In genomic region chr11:99988105-99988907, GRCh38 we compare ENCODE assay signal across 1 cellular context.
TF ChIP-seq lines count a peak whose summit lies in the region.

No MANE protein-coding gene starts in this region.

TF ChIP-seq in GM23338, 12 proteins besides CTCF, POLR2A, EP300 and RAD21 (continued from another document):
- TF ChIP-seq ZNF462 (CRISPR knock-in tag; IDR thresholded peaks at IDR 0.05): no peak
- no peak for TF ChIP-seq EZH2 (IDR thresholded peaks at IDR 0.05; ENCODE audit: low read depth, unreplicated experiment)
- no peak for TF ChIP-seq EZH2phosphoT487 (IDR thresholded peaks at IDR 0.05; ENCODE audit: unreplicated experiment)
- TF ChIP-seq CREB1 (CRISPR knock-in tag; IDR thresholded peaks at IDR 0.05; ENCODE audit: low read depth): no peak
